19 cellular contexts compared by ENCODE assay signal in genomic region chr11:95111923-95112540, GRCh38. TPM values are rescaled to one million over a fixed set of nuclear protein-coding genes. Genes with fewer than 3 reads are reported as not detected.
A peak's percentile ranks its signal among the peaks of the same experiment; 100 is the strongest.
DNase-seq lines count a peak whose midpoint lies in the region; ATAC-seq, FAIRE-seq and TF ChIP-seq lines count a peak whose summit lies in the region.
"Had no signal": no experiment of that assay in that cellular context is flagged by ENCODE, and none has a peak within 500 bp of the region (broad histone marks: within the 10 kb centered on the region; RNA-seq: fewer than 3 reads in every experiment).

No MANE protein-coding gene starts in this region.

- H4K20me1 ChIP-seq in astrocyte (ENCODE audit: insufficient read depth, low read length) = peaks cover 17% of the 10 kb centered on the region

- WGBS in spleen, 5 donors = 85 to 94% (median 86%) methylated on average over 3 of the region's 3 CpGs

- H3K4me1 ChIP-seq in CD8-positive, alpha-beta T cell (ENCODE audit: insufficient read depth, low read length) = no peaks in the 10 kb centered on the region
- H3K4me1 ChIP-seq in astrocyte (ENCODE audit: insufficient read depth, low read length) = peaks cover 25% of the 10 kb centered on the region
- peaks cover 7 to 56% (median 33%) of the 10 kb centered on the region in 6 donors for H3K4me1 ChIP-seq in spleen

- peaks cover 29% of the 10 kb centered on the region for H3K36me3 Mint-ChIP-seq in CD8-positive, alpha-beta T cell
- H3K36me3 Mint-ChIP-seq in astrocyte (ENCODE audit: low read depth, unreplicated experiment) (peaks cover 8% of the 10 kb centered on the region), nephron (ENCODE audit: low read depth) (no peaks in the 10 kb centered on the region), endothelial cell (ENCODE audit: low read depth, unreplicated experiment) (peaks cover 8% of the 10 kb centered on the region)
- H3K36me3 Mint-ChIP-seq: CD14-positive monocyte had no signal

- no peak overlapping the region for H3K4me2 ChIP-seq in astrocyte (ENCODE audit: low read length)

- H3K27ac Mint-ChIP-seq in CD8-positive, alpha-beta T cell = peak overlapping the region; percentile 2
- H3K27ac Mint-ChIP-seq in astrocyte (ENCODE audit: unreplicated experiment) (peak overlapping the region; percentile 43), nephron (peak overlapping the region in 1 of 3 experiments; percentile 65), endothelial cell (ENCODE audit: unreplicated experiment) (no peak overlapping the region)
- H3K27ac Mint-ChIP-seq: CD14-positive monocyte had no signal

- H3K4me1 Mint-ChIP-seq in CD8-positive, alpha-beta T cell (ENCODE audit: low read depth) = peaks cover 3% of the 10 kb centered on the region
- H3K4me1 Mint-ChIP-seq in astrocyte (ENCODE audit: low read depth, unreplicated experiment) (peaks cover 29% of the 10 kb centered on the region), nephron (peaks cover 47% of the 10 kb centered on the region), endothelial cell (ENCODE audit: unreplicated experiment) (peaks cover 43% of the 10 kb centered on the region)

- TF ChIP-seq POLR2A in spleen (IDR thresholded peaks at IDR 0.05) = no peak

- no peak overlapping the region for H2AFZ ChIP-seq in astrocyte (ENCODE audit: low read depth, low read length)

- H3K79me2 ChIP-seq in astrocyte (ENCODE audit: insufficient read depth, low read length) = peaks cover 7% of the 10 kb centered on the region

- H3K9me3 Mint-ChIP-seq in CD8-positive, alpha-beta T cell = peaks cover 3% of the 10 kb centered on the region
- H3K9me3 Mint-ChIP-seq in astrocyte (ENCODE audit: unreplicated experiment) = no peaks in the 10 kb centered on the region
- peaks cover 2% of the 10 kb centered on the region for H3K9me3 Mint-ChIP-seq in nephron
- H3K9me3 Mint-ChIP-seq in endothelial cell (ENCODE audit: unreplicated experiment) = peaks cover 6% of the 10 kb centered on the region
- H3K9me3 Mint-ChIP-seq: CD14-positive monocyte had no signal

- no peak overlapping the region for H3K27ac ChIP-seq in CD8-positive, alpha-beta T cell (ENCODE audit: low read depth, low read length)
- H3K27ac ChIP-seq in astrocyte (ENCODE audit: low read depth, low read length) = no peak overlapping the region
- H3K27ac ChIP-seq in spleen = peak overlapping the region in 5 of 8 donors; percentile 16 to 32 (median 26)

- no peak overlapping the region for H3K4me3 ChIP-seq in CD8-positive, alpha-beta T cell (ENCODE audit: low read depth, low read length)
- H3K4me3 ChIP-seq in astrocyte (ENCODE audit: insufficient read depth, low read depth, low read length) (no peak overlapping the region), spleen (no peak overlapping the region)

- no peaks in the 10 kb centered on the region for H3K36me3 ChIP-seq in CD8-positive, alpha-beta T cell (ENCODE audit: insufficient read depth, low read length)
- H3K36me3 ChIP-seq in astrocyte (ENCODE audit: insufficient read depth, low read length) (no peaks in the 10 kb centered on the region), spleen (peaks cover 0 to 17% (median 6%) of the 10 kb centered on the region in 6 donors)

- FAIRE-seq in astrocyte (lab: Jason Lieb, UNC) = no peak
- FAIRE-seq: GM19239 had no signal

- ATAC-seq in CD8-positive, alpha-beta T cell = no peak

- no peaks in the 10 kb centered on the region for H3K27me3 Mint-ChIP-seq in CD8-positive, alpha-beta T cell (ENCODE audit: low read depth)
- H3K27me3 Mint-ChIP-seq in astrocyte (ENCODE audit: low read depth, unreplicated experiment) (no peaks in the 10 kb centered on the region), nephron (ENCODE audit: low read depth) (peaks cover 4% of the 10 kb centered on the region), endothelial cell (ENCODE audit: unreplicated experiment) (peaks cover 6% of the 10 kb centered on the region)

- no peaks in the 10 kb centered on the region for H3K27me3 ChIP-seq in CD8-positive, alpha-beta T cell (ENCODE audit: insufficient read depth, low read length)
- no peaks in the 10 kb centered on the region for H3K27me3 ChIP-seq in astrocyte (ENCODE audit: insufficient read depth, low read length)
- no peaks in the 10 kb centered on the region for H3K27me3 ChIP-seq in spleen (replicated peaks in 1 of 7)

- CTCF ChIA-PET in CD8-positive, alpha-beta T cell (lab: Charles Lee) = interaction anchor here (1.4 kb wide), 1 partner anchor 44 kb away, joined by 3 read pairs; no protein-coding TSS in a partner anchor

- no peak for TF ChIP-seq CTCF in CD8-positive, alpha-beta T cell (IDR thresholded peaks at IDR 0.05)
- TF ChIP-seq CTCF in astrocyte (IDR thresholded peaks at IDR 0.05; ENCODE audit: insufficient read depth, low read depth, low read length) (no peak), nephron (IDR thresholded peaks at IDR 0.05; ENCODE audit: unreplicated experiment in 3 of 3) (no peak), spleen (IDR thresholded peaks at IDR 0.05 in 8 of 11, conservative IDR thresholded peaks at IDR 0.05 in 3 of 11) (no peak), endothelial cell (IDR thresholded peaks at IDR 0.05; ENCODE audit: unreplicated experiment) (no peak)

- no peak for DNase-seq in CD8-positive, alpha-beta T cell
- DNase-seq in astrocyte (ENCODE audit: low read depth) (no peak), spleen (no peak), NCI-H524 treated with DMSO at 0.1 percent for 48 hours (lab: John Stamatoyannopoulos, UW) (no peak), mucosa of gallbladder (ENCODE audit: low spot score) (no peak), endothelial cell (ENCODE audit: low spot score) (no peak)
- DNase-seq: Calu3, DMS53, IMR-90, Kasumi-1, NCI-H1105, NCI-H1694 treated with DMSO at 0.1 percent for 48 hours, NCI-H2107, NCI-H2227 treated with DMSO at 0.1 percent for 48 hours, NCI-H524, SIG-M5 had no signal

- H3K9ac ChIP-seq in astrocyte (ENCODE audit: low read length) = no peak overlapping the region

- H3K9me3 ChIP-seq in CD8-positive, alpha-beta T cell (ENCODE audit: low read length) = no peaks in the 10 kb centered on the region
- no peaks in the 10 kb centered on the region for H3K9me3 ChIP-seq in astrocyte (ENCODE audit: insufficient read depth, low read depth, low read length)
- peaks cover 0 to 20% (median 0%) of the 10 kb centered on the region in 8 donors for H3K9me3 ChIP-seq in spleen

- intact Hi-C loops in CD8-positive, alpha-beta T cell (cut with DNase I, micrococcal nuclease) = no loop called here
- intact Hi-C loops in spleen (cut with DNase I; ENCODE audit: low total_unique reads) = no loop called here

- H3K4me3 Mint-ChIP-seq in CD8-positive, alpha-beta T cell = no peak overlapping the region
- H3K4me3 Mint-ChIP-seq in astrocyte (ENCODE audit: unreplicated experiment) = no peak overlapping the region
- H3K4me3 Mint-ChIP-seq in nephron = peak overlapping the region in 2 of 3 experiments; percentile 9 to 48
- no peak overlapping the region for H3K4me3 Mint-ChIP-seq in endothelial cell (ENCODE audit: unreplicated experiment)
- H3K4me3 Mint-ChIP-seq: CD14-positive monocyte had no signal

- POLR2A ChIA-PET in CD8-positive, alpha-beta T cell (lab: Charles Lee) = interaction anchor here (0.5 kb wide), 1 partner anchor 626 kb away, joined by 3 read pairs; no protein-coding TSS in a partner anchor

RNA-seq across cellular contexts. Expression of gene ENDOD1, which starts 22.4 kb away (rescaled TPM):
- total RNA-seq in CD8-positive, alpha-beta T cell = 1 to 10 TPM; 5.6 to 5.9 TPM
- 29.8 and 34.4 TPM in 2 replicates for total RNA-seq in astrocyte
- 10 to 100 TPM; 34.3 to 80.5 (median 70.5) TPM for total RNA-seq in spleen
- 10 to 100 TPM in 1 of 3 donors, 1 to 10 TPM in 2; 6.3 to 12.5 (median 9.8) TPM for polyA plus RNA-seq in spleen
- total RNA-seq in mucosa of gallbladder = 65.6 TPM
- total RNA-seq in endothelial cell (ENCODE audit: unreplicated experiment) = 4.5 TPM

RNA-seq across cellular contexts. Expression of gene SRSF8, which starts 45.3 kb away (rescaled TPM):
- total RNA-seq in CD8-positive, alpha-beta T cell = 10 to 100 TPM; 51.8 to 53.8 TPM
- total RNA-seq in astrocyte (41.6 and 47.5 TPM in 2 replicates), spleen (10 to 100 TPM; 38.1 to 63.9 (median 55.7) TPM), mucosa of gallbladder (43.6 TPM), endothelial cell (ENCODE audit: unreplicated experiment) (25.2 TPM)
- polyA plus RNA-seq in spleen = 10 to 100 TPM; 59.6 to 63.3 (median 62.6) TPM

Comparison
In these comparisons a context has a peak if more than half of its experiments do, and no peak if none do; other contexts are left out.
1. H3K27ac ChIP-seq: peak in spleen (5 of 8); none in CD8-positive, alpha-beta T cell (single experiment) and astrocyte (single experiment).
2. H3K4me3 Mint-ChIP-seq: peak in nephron (2 of 3); none in CD8-positive, alpha-beta T cell (single experiment), astrocyte (single experiment) and endothelial cell (single experiment).